In the genomic region with DNA sequence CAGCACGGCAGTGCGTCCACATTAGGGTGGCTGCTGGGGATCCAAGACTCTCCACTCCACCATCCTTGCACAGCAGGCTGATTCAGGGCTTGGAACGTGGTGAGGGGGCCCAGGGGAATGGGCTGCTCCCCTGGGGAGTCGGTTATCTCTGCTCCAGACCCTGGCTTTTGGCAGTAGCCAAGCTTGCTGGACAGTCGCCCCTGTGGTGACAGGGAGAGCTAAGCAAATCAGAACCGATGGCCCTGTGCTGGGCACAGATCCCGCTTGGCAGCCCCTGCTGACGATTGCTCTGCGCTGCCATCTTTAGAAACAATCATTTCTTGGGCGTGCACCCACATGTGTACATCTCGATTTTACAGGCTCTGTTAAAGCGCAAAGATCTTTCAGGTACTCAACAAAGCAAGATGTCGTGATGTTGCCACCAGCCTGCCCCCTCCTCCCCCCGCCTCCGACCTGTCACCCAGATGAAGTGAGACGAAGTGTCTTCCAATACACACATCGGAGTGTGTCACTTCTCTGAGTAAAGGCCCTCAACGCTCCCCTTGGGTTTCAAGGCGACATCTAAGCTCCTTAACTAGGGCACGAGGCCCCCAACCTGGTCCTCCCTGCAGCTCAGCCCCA, we compare ENCODE assay signal across 12 cellular contexts. TPM values are rescaled to one million over a fixed set of nuclear protein-coding genes. Genes with fewer than 3 reads are reported as not detected.
A peak's percentile ranks its signal among the peaks of the same experiment; 100 is the strongest.
DNase-seq lines count a peak whose midpoint lies in the region; ATAC-seq, FAIRE-seq and TF ChIP-seq lines count a peak whose summit lies in the region.
"Had no signal": no experiment of that assay in that cellular context is flagged by ENCODE, and none has a peak within 500 bp of the region (broad histone marks: within the 10 kb centered on the region; RNA-seq: fewer than 3 reads in every experiment).

No MANE protein-coding gene starts in this region.

- WGBS in SK-N-SH (ENCODE audit: low lambda C conversion rate): 89% methylated on average over 14 of the region's 20 CpGs

- FAIRE-seq in urothelium cell line (lab: Jason Lieb, UNC): peak; percentile 35
- FAIRE-seq: H1 had no signal

- H3K9me3 Mint-ChIP-seq in neural progenitor cell: no peaks in the 10 kb centered on the region
- H3K9me3 Mint-ChIP-seq: activated naive CD4-positive, alpha-beta T cell treated with anti-CD3 and anti-CD28 coated beads, Interleukin-2, amount 50 U/mL, for 72 hours had no signal

- DNase-seq in SK-N-SH (no peak), fibroblast of lung (ENCODE audit: low read depth in 2 of 2) (no peak), neural progenitor cell (ENCODE audit: low spot score) (no peak), urothelium cell line (ENCODE audit: low spot score) (no peak), COR-L47 (lab: John Stamatoyannopoulos, UW) (no peak)
- DNase-seq: dermis blood vessel endothelial cell, T-helper 9 cell had no signal

- peaks cover 10% of the 10 kb centered on the region for H3K4me1 Mint-ChIP-seq in neural progenitor cell

- H4K20me1 ChIP-seq in SK-N-SH (ENCODE audit: insufficient read depth): peaks cover 5% of the 10 kb centered on the region
- no peaks in the 10 kb centered on the region for H4K20me1 ChIP-seq in fibroblast of lung (ENCODE audit: control insufficient read depth, extremely low read depth, insufficient read depth, low read length)
- no peaks in the 10 kb centered on the region for H4K20me1 ChIP-seq in neural progenitor cell (ENCODE audit: low read depth)

- H3K27me3 ChIP-seq in SK-N-SH (ENCODE audit: insufficient read depth) (no peaks in the 10 kb centered on the region), fibroblast of lung (ENCODE audit: control insufficient read depth, insufficient read depth, low read length) (no peaks in the 10 kb centered on the region), neural progenitor cell (no peaks in the 10 kb centered on the region)

- H2AFZ ChIP-seq in SK-N-SH (ENCODE audit: low read depth) (no peak overlapping the region), fibroblast of lung (ENCODE audit: low read length) (no peak overlapping the region), neural progenitor cell (replicated peaks) (no peak overlapping the region)

- TF ChIP-seq RAD21 in SK-N-SH (IDR thresholded peaks at IDR 0.05; ENCODE audit: low read length): no peak

- peaks cover 15% of the 10 kb centered on the region for H3F3A ChIP-seq in SK-N-SH (replicated peaks; ENCODE audit: insufficient read depth)
- no peaks in the 10 kb centered on the region for H3F3A ChIP-seq in neural progenitor cell (ENCODE audit: low read depth)

- peak overlapping the region in 1 of 2 experiments; percentile 53; a peak in 1 of 4 replicates for H3K27ac ChIP-seq in SK-N-SH (ENCODE audit: low read depth in 2 of 2, low read length in 1 of 2)
- peak overlapping the region; percentile 49 for H3K27ac ChIP-seq in fibroblast of lung (ENCODE audit: insufficient read depth, low read length)
- H3K27ac ChIP-seq in neural progenitor cell: no peak overlapping the region

- H3K36me3 ChIP-seq in SK-N-SH (replicated peaks in 1 of 2; ENCODE audit: control insufficient read depth in 1 of 2, insufficient read depth in 2 of 2, low read length in 1 of 2) (no peaks in the 10 kb centered on the region), fibroblast of lung (ENCODE audit: control insufficient read depth, insufficient read depth, low read length) (no peaks in the 10 kb centered on the region), neural progenitor cell (no peaks in the 10 kb centered on the region)

- H3K79me2 ChIP-seq in SK-N-SH (ENCODE audit: insufficient read depth) (no peaks in the 10 kb centered on the region; the same call in 1 of the 2 replicates), fibroblast of lung (ENCODE audit: control insufficient read depth, insufficient read depth, low read length) (no peaks in the 10 kb centered on the region), neural progenitor cell (ENCODE audit: low read depth) (no peaks in the 10 kb centered on the region)

- H3K9ac ChIP-seq in SK-N-SH (no peak overlapping the region), fibroblast of lung (ENCODE audit: insufficient read depth, low read length) (no peak overlapping the region), neural progenitor cell (no peak overlapping the region)

- H3K4me3 ChIP-seq in SK-N-SH (ENCODE audit: low read depth in 2 of 2, low read length in 1 of 2) (no peak overlapping the region), fibroblast of lung (replicated peaks in 1 of 4; ENCODE audit: control extremely low read depth in 1 of 4, insufficient read depth in 1 of 4, low read depth in 3 of 4, low read length in 4 of 4) (no peak overlapping the region), neural progenitor cell (no peak overlapping the region)

- H3K27me3 Mint-ChIP-seq in neural progenitor cell (ENCODE audit: insufficient read depth, low read depth): peaks cover 5% of the 10 kb centered on the region

- ATAC-seq in SK-N-SH treated with all-trans-retinoic acid at 6 μM for 48 hours (no peak; the same call in 2 of the 3 replicates), HG03095 (IDR thresholded peaks at IDR 0.05; ENCODE audit: unreplicated experiment) (no peak), GM19455 (IDR thresholded peaks at IDR 0.05; ENCODE audit: unreplicated experiment) (no peak)
- ATAC-seq: activated naive CD4-positive, alpha-beta T cell treated with anti-CD3 and anti-CD28 coated beads, Interleukin-2, amount 50 U/mL, for 72 hours had no signal

- H3K4me2 ChIP-seq in SK-N-SH (peak overlapping the region; percentile 52; the same call in 1 of the 2 replicates), fibroblast of lung (ENCODE audit: extremely low read depth, insufficient read depth, low read length) (peak overlapping the region; percentile 65), neural progenitor cell (no peak overlapping the region)

- POLR2A ChIA-PET in SK-N-SH (lab: Yijun Ruan, JAX): no interaction called here

- no peaks in the 10 kb centered on the region for H3K36me3 Mint-ChIP-seq in neural progenitor cell
- H3K36me3 Mint-ChIP-seq: activated naive CD4-positive, alpha-beta T cell treated with anti-CD3 and anti-CD28 coated beads, Interleukin-2, amount 50 U/mL, for 72 hours had no signal

- no peak for TF ChIP-seq CTCF in SK-N-SH (IDR thresholded peaks at IDR 0.05)
- TF ChIP-seq CTCF in fibroblast of lung (conservative IDR thresholded peaks at IDR 0.05 in 1 of 2, IDR thresholded peaks at IDR 0.05 in 1 of 2; ENCODE audit: low read depth in 1 of 2, low read length in 2 of 2): no peak
- TF ChIP-seq CTCF in neural progenitor cell (IDR thresholded peaks at IDR 0.05): no peak

- no peak overlapping the region for H3K4me3 Mint-ChIP-seq in neural progenitor cell

- no peaks in the 10 kb centered on the region for H3K9me2 ChIP-seq in SK-N-SH

- no peak for TF ChIP-seq EP300 in SK-N-SH (IDR thresholded peaks at IDR 0.05; ENCODE audit: borderline replicate concordance in 1 of 2, low read depth in 1 of 2, low read length in 1 of 2)

- H3K4me1 ChIP-seq in SK-N-SH (ENCODE audit: control insufficient read depth in 1 of 2, insufficient read depth in 2 of 2, low read depth in 1 of 2, low read length in 1 of 2) (peaks cover 0 to 23% of the 10 kb centered on the region in 2 experiments; a peak in 1 of 4 replicates), fibroblast of lung (ENCODE audit: control insufficient read depth, extremely low read depth, insufficient read depth, low read length) (peaks cover 27% of the 10 kb centered on the region), neural progenitor cell (no peaks in the 10 kb centered on the region)

- peak overlapping the region; percentile 0 for H3K27ac Mint-ChIP-seq in neural progenitor cell
- H3K27ac Mint-ChIP-seq: activated naive CD4-positive, alpha-beta T cell treated with anti-CD3 and anti-CD28 coated beads, Interleukin-2, amount 50 U/mL, for 72 hours had no signal

- CTCF ChIA-PET in SK-N-SH (lab: Yijun Ruan, JAX): no interaction called here

- no peaks in the 10 kb centered on the region for H3K9me3 ChIP-seq in SK-N-SH
- no peaks in the 10 kb centered on the region for H3K9me3 ChIP-seq in fibroblast of lung (ENCODE audit: control insufficient read depth, insufficient read depth, low read depth, low read length)
- no peaks in the 10 kb centered on the region for H3K9me3 ChIP-seq in neural progenitor cell (ENCODE audit: low read depth)

TF ChIP-seq in SK-N-SH, 30 proteins besides CTCF, POLR2A, EP300 and RAD21 (continues in another document):
- TF ChIP-seq TAF1 (IDR thresholded peaks at IDR 0.05; ENCODE audit: borderline replicate concordance, low read depth, low read length) (no peak), MAX (IDR thresholded peaks at IDR 0.05; ENCODE audit: low read depth) (no peak), GABPA (IDR thresholded peaks at IDR 0.05; ENCODE audit: low read depth) (no peak), NRF1 (IDR thresholded peaks at IDR 0.05; ENCODE audit: low read depth, low read length) (no peak)

TF ChIP-seq in SK-N-SH treated with all-trans-retinoic acid at 6 μM for 48 hours, 23 proteins besides CTCF, POLR2A, EP300 and RAD21:
- TF ChIP-seq ZFP3 (CRISPR knock-in tag; IDR thresholded peaks at IDR 0.05) (no peak), ZNF8 (CRISPR knock-in tag; IDR thresholded peaks at IDR 0.05) (no peak), TOX (CRISPR knock-in tag; IDR thresholded peaks at IDR 0.05; ENCODE audit: borderline replicate concordance) (no peak), ZNF70 (CRISPR knock-in tag; IDR thresholded peaks at IDR 0.05) (no peak)

RNA-seq across cellular contexts. Expression of gene PITPNM2, which starts 55.7 kb away (rescaled TPM):
- polyA plus RNA-seq in SK-N-SH (2012; rRNA removed): 2.6 and 3.7 TPM in 2 replicates
- polyA plus RNA-seq in SK-N-SH (2012; cell fraction: cytosol; rRNA removed): 1.3 and 2.0 TPM in 2 replicates
- 12.7 and 16.1 TPM in 2 replicates for polyA plus RNA-seq in SK-N-SH (2012; cell fraction: nucleus; rRNA removed)
- total RNA-seq in fibroblast of lung: 4.4 and 6.6 TPM in 2 replicates
- polyA plus RNA-seq in fibroblast of lung: 2.2 and 4.9 TPM in 2 replicates
- polyA plus RNA-seq in fibroblast of lung (2012): 5.2 and 9.0 TPM in 2 replicates
- polyA minus RNA-seq in fibroblast of lung (ENCODE audit: low replicate concordance): 8.8 and 23.5 TPM in 2 replicates
- total RNA-seq in neural progenitor cell (ENCODE audit: low replicate concordance): 0.56 and 1.2 TPM in 2 replicates
